ENCODE assay signal across 19 cellular contexts in genomic region chr1:116316373-116316772, GRCh38.
"Had no signal": no experiment of that assay in that cellular context is flagged by ENCODE, and none has a peak within 500 bp of the region (broad histone marks: within the 10 kb centered on the region; RNA-seq: fewer than 3 reads in every experiment).

No MANE protein-coding gene starts in this region.

- H3K27me3 Mint-ChIP-seq: central memory CD8-positive, alpha-beta T cell; naive thymus-derived CD4-positive, alpha-beta T cell had no signal

- H3K36me3 ChIP-seq: heart left ventricle, left ventricle myocardium inferior, neutrophil, tibial nerve had no signal

- DNase-seq: cortex of kidney; effector memory CD4-positive, alpha-beta T cell; heart left ventricle; hypothalamus; islet precursor cell; left ventricle myocardium inferior; mesenchymal stem cell; naive thymus-derived CD4-positive, alpha-beta T cell; nephron progenitor cell; right cardiac atrium; stimulated activated CD4-positive, alpha-beta T cell treated with anti-CD3 and anti-CD28 coated beads, Interleukin-4, amount 100 ng/mL, for 1 hour; stimulated activated CD8-positive, alpha-beta memory T cell treated with anti-CD3 and anti-CD28 coated beads, Interleukin-4, amount 100 ng/mL, for 48 hours; stimulated activated naive CD8-positive, alpha-beta T cell treated with anti-CD3 and anti-CD28 coated beads, Interleukin-15, Interleukin-2, amounts not matched to agents 100 U/mL and 50 U/mL, for 24 hours had no signal

- H3K27ac Mint-ChIP-seq: stimulated activated effector memory CD8-positive, alpha-beta T cell treated with anti-CD3 and anti-CD28 coated beads, Interleukin-12 subunit alpha, Interleukin-12 subunit beta, amount 100 ng/mL, for 72 hours had no signal

- H3K4me3 ChIP-seq: heart left ventricle, left ventricle myocardium inferior, lung, tibial nerve had no signal

- H3K36me3 Mint-ChIP-seq: naive thymus-derived CD4-positive, alpha-beta T cell; stimulated activated effector memory CD8-positive, alpha-beta T cell treated with anti-CD3 and anti-CD28 coated beads, Interleukin-12 subunit alpha, Interleukin-12 subunit beta, amount 100 ng/mL, for 72 hours had no signal

- H3K27me3 ChIP-seq: heart left ventricle, neutrophil, tibial nerve had no signal

- H3K4me1 Mint-ChIP-seq: stimulated activated effector memory CD8-positive, alpha-beta T cell treated with anti-CD3 and anti-CD28 coated beads, Interleukin-12 subunit alpha, Interleukin-12 subunit beta, amount 100 ng/mL, for 72 hours had no signal

- ATAC-seq: esophagus mucosa; heart left ventricle; naive thymus-derived CD4-positive, alpha-beta T cell; right cardiac atrium; stimulated activated effector memory CD8-positive, alpha-beta T cell treated with anti-CD3 and anti-CD28 coated beads, Interleukin-12 subunit alpha, Interleukin-12 subunit beta, amount 100 ng/mL, for 72 hours; stimulated activated naive CD8-positive, alpha-beta T cell treated with anti-CD3 and anti-CD28 coated beads, Interleukin-15, Interleukin-2, amounts not matched to agents 100 U/mL and 50 U/mL, for 24 hours had no signal

- H3K9me3 ChIP-seq: heart left ventricle, left ventricle myocardium inferior, neutrophil, tibial nerve had no signal

- H3K27ac ChIP-seq: heart left ventricle, left ventricle myocardium inferior, neutrophil, tibial nerve had no signal

- H3K4me3 Mint-ChIP-seq: central memory CD8-positive, alpha-beta T cell; nephron progenitor cell; stimulated activated effector memory CD8-positive, alpha-beta T cell treated with anti-CD3 and anti-CD28 coated beads, Interleukin-12 subunit alpha, Interleukin-12 subunit beta, amount 100 ng/mL, for 72 hours had no signal

- H3K9me3 Mint-ChIP-seq: central memory CD8-positive, alpha-beta T cell; naive thymus-derived CD4-positive, alpha-beta T cell; nephron progenitor cell; stimulated activated effector memory CD8-positive, alpha-beta T cell treated with anti-CD3 and anti-CD28 coated beads, Interleukin-12 subunit alpha, Interleukin-12 subunit beta, amount 100 ng/mL, for 72 hours had no signal

- H3K4me1 ChIP-seq: tibial nerve had no signal
